ENCODE assay signal across 7 cellular contexts in genomic region chr5:108433600-108433999, GRCh38.
"Had no signal": no experiment of that assay in that cellular context is flagged by ENCODE, and none has a peak within 500 bp of the region (broad histone marks: within the 10 kb centered on the region; RNA-seq: fewer than 3 reads in every experiment).

No MANE protein-coding gene starts in this region.

- H3K27ac ChIP-seq: HL-60 had no signal

- H3K27me3 Mint-ChIP-seq: IgD-negative memory B cell had no signal

- H3K4me3 ChIP-seq: K562 had no signal

- H3K4me3 Mint-ChIP-seq: IgD-negative memory B cell had no signal

- FAIRE-seq: HepG2, HTR-8/SVneo, K562 had no signal

- H3K4me1 Mint-ChIP-seq: IgD-negative memory B cell had no signal

- ATAC-seq: HepG2, K562 had no signal

- H3K27ac Mint-ChIP-seq: IgD-negative memory B cell had no signal

- H3K36me3 Mint-ChIP-seq: IgD-negative memory B cell had no signal

- DNase-seq: IMR-90, KBM-7 had no signal
